Comparison of ENCODE assay signal across 7 cellular contexts in the genomic region with DNA sequence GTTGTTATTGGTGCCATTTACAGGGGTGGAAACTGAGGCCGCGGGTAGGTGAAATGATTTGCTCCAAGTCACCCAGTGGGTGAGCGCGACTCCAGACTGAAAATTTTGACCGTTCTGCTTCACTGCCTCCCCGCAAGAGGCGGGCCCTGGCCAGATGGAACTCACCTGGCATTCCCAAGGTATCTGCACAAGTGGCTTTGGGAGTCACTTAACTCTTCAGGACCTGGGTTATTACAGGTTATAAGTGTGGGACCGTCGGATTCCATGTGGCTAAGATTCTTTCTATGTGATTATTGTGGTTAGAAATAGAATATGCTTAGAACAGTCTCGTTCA. TPM values are rescaled to one million over a fixed set of nuclear protein-coding genes. Genes with fewer than 3 reads are reported as not detected.
DNase-seq lines count a peak whose midpoint lies in the region; ATAC-seq lines count a peak whose summit lies in the region.
"Had no signal": no experiment of that assay in that cellular context is flagged by ENCODE, and none has a peak within 500 bp of the region (broad histone marks: within the 10 kb centered on the region; RNA-seq: fewer than 3 reads in every experiment).

No MANE protein-coding gene starts in this region.

- no peak for DNase-seq in activated naive CD8-positive, alpha-beta T cell treated with anti-CD3 and anti-CD28 coated beads for 36 hours
- no peak for DNase-seq in HCEC 1CT

- peaks cover 7 to 15% of the 10 kb centered on the region in 2 donors for H3K4me1 ChIP-seq in mucosa of rectum (ENCODE audit: control insufficient read depth in 2 of 2, insufficient read depth in 2 of 2, low read length in 2 of 2)

- H3K27me3 ChIP-seq in mucosa of rectum (ENCODE audit: control insufficient read depth in 2 of 2, insufficient read depth in 2 of 2, low read length in 2 of 2), result no peaks in the 10 kb centered on the region

- peaks cover 12% of the 10 kb centered on the region for H3K36me3 Mint-ChIP-seq in activated naive CD8-positive, alpha-beta T cell treated with anti-CD3 and anti-CD28 coated beads for 36 hours

- H3K4me3 Mint-ChIP-seq in activated naive CD8-positive, alpha-beta T cell treated with anti-CD3 and anti-CD28 coated beads for 36 hours, result peak overlapping the region; percentile 94

- H3K27ac ChIP-seq in mucosa of rectum (ENCODE audit: low read depth in 2 of 2, low read length in 2 of 2), result peak overlapping the region; percentile 82 to 86

- no peaks in the 10 kb centered on the region for H3K27me3 Mint-ChIP-seq in activated naive CD8-positive, alpha-beta T cell treated with anti-CD3 and anti-CD28 coated beads for 36 hours

- no peaks in the 10 kb centered on the region for H3K36me3 ChIP-seq in mucosa of rectum (ENCODE audit: control insufficient read depth in 2 of 2, insufficient read depth in 2 of 2, low read length in 2 of 2)

- peak overlapping the region; percentile 93 to 95 for H3K4me3 ChIP-seq in mucosa of rectum (ENCODE audit: low read length in 2 of 2)

- ATAC-seq in HG03159 (IDR thresholded peaks at IDR 0.05; ENCODE audit: unreplicated experiment), result peak; percentile 12
- no peak for ATAC-seq in GM21390 (IDR thresholded peaks at IDR 0.05; ENCODE audit: unreplicated experiment)
- no peak for ATAC-seq in HG02981 (IDR thresholded peaks at IDR 0.05; ENCODE audit: unreplicated experiment)

- H3K9me3 Mint-ChIP-seq in activated naive CD8-positive, alpha-beta T cell treated with anti-CD3 and anti-CD28 coated beads for 36 hours, result peaks cover 7% of the 10 kb centered on the region

- peak overlapping the region; percentile 92 for H3K27ac Mint-ChIP-seq in activated naive CD8-positive, alpha-beta T cell treated with anti-CD3 and anti-CD28 coated beads for 36 hours

- no peaks in the 10 kb centered on the region for H3K9me3 ChIP-seq in mucosa of rectum (ENCODE audit: control insufficient read depth in 2 of 2, low read length in 2 of 2)

- H3K4me1 Mint-ChIP-seq in activated naive CD8-positive, alpha-beta T cell treated with anti-CD3 and anti-CD28 coated beads for 36 hours, result peaks cover 18% of the 10 kb centered on the region

- H3K9ac ChIP-seq in mucosa of rectum (ENCODE audit: low read depth in 1 of 2, low read length in 2 of 2), result peak overlapping the region; percentile 81 to 83

RNA-seq across cellular contexts. Expression of gene CABIN1, which starts 0.6 kb away (rescaled TPM):
- total RNA-seq in activated naive CD8-positive, alpha-beta T cell treated with anti-CD3 and anti-CD28 coated beads for 36 hours, result 10 to 100 TPM; 71.0 to 75.8 TPM

RNA-seq across cellular contexts. Expression of gene GSTT4, which starts 6.4 kb away (rescaled TPM):
- not detected for total RNA-seq in activated naive CD8-positive, alpha-beta T cell treated with anti-CD3 and anti-CD28 coated beads for 36 hours
- total RNA-seq: dermis microvascular lymphatic vessel endothelial cell had no signal

RNA-seq across cellular contexts. Expression of gene GSTT2, which starts 31.8 kb away (rescaled TPM):
- not detected for total RNA-seq in activated naive CD8-positive, alpha-beta T cell treated with anti-CD3 and anti-CD28 coated beads for 36 hours

RNA-seq across cellular contexts. Expression of gene DDT, which starts 37.5 kb away (rescaled TPM):
- 100 to 1,000 TPM; 103 to 108 TPM for total RNA-seq in activated naive CD8-positive, alpha-beta T cell treated with anti-CD3 and anti-CD28 coated beads for 36 hours

RNA-seq across cellular contexts. Expression of gene DDTL, which starts 45.0 kb away (rescaled TPM):
- not detected for total RNA-seq in activated naive CD8-positive, alpha-beta T cell treated with anti-CD3 and anti-CD28 coated beads for 36 hours
